In the genomic region with DNA sequence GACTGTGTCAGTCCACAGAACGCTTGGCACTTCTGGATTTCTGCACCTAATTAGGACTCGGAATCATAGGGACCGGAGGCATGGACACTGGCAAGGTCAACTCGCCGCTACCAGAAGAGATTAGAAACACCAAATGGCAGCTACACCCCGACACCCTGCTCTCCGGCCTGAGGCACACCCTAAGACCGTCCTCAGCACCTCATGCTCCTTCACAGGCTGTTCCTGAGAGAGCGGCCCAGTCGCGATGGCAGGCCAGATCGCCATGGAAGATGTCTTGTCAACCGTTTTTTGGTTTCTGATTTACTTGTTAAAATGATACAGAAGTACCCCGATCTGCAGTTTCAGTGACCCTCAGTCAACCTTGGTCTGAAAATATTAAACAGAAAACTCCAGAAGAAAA, we compare ENCODE assay signal across 17 cellular contexts. TPM values are rescaled to one million over a fixed set of nuclear protein-coding genes. Genes with fewer than 3 reads are reported as not detected.
DNase-seq lines count a peak whose midpoint lies in the region; ATAC-seq, FAIRE-seq and TF ChIP-seq lines count a peak whose summit lies in the region.
"Had no signal": no experiment of that assay in that cellular context is flagged by ENCODE, and none has a peak within 500 bp of the region (broad histone marks: within the 10 kb centered on the region; RNA-seq: fewer than 3 reads in every experiment).

No MANE protein-coding gene starts in this region.

- H3K27ac ChIP-seq in testis = no peak overlapping the region
- no peak overlapping the region for H3K27ac ChIP-seq in spleen
- H3K27ac ChIP-seq: 22Rv1, BLaER1 had no signal

- TF ChIP-seq CTCF in bronchial epithelial cell (IDR thresholded peaks at IDR 0.05; ENCODE audit: insufficient read depth, low read length, severe bottlenecking) = no peak
- TF ChIP-seq CTCF in testis (IDR thresholded peaks at IDR 0.05) = no peak
- TF ChIP-seq CTCF in spleen (IDR thresholded peaks at IDR 0.05 in 8 of 11, conservative IDR thresholded peaks at IDR 0.05 in 3 of 11) = no peak

- no peak for ATAC-seq in esophagus mucosa

- no peaks in the 10 kb centered on the region for H3K4me1 Mint-ChIP-seq in T-helper 1 cell treated with Interleukin-12 subunit alpha and Interleukin-12 subunit beta and Interleukin-4 antibody, amounts not matched to agents 30 μg/mL and 1 μg/mL, for 36 hours (ENCODE audit: low read depth)
- H3K4me1 Mint-ChIP-seq: CD4-positive, CD25-positive, alpha-beta regulatory T cell had no signal

- H3K9me3 ChIP-seq in testis (no peaks in the 10 kb centered on the region), spleen (no peaks in the 10 kb centered on the region)
- H3K9me3 ChIP-seq: BLaER1, HAP-1 had no signal

- FAIRE-seq in bronchial epithelial cell (lab: Jason Lieb, UNC) = peak; percentile 92
- FAIRE-seq: GM19239 had no signal

- H3K9me3 Mint-ChIP-seq in T-helper 1 cell treated with Interleukin-12 subunit alpha and Interleukin-12 subunit beta and Interleukin-4 antibody, amounts not matched to agents 30 μg/mL and 1 μg/mL, for 36 hours = no peaks in the 10 kb centered on the region
- H3K9me3 Mint-ChIP-seq: CD4-positive, CD25-positive, alpha-beta regulatory T cell had no signal

- intact Hi-C loops in testis (cut with DNase I; ENCODE audit: low total_unique reads) = no loop called here
- intact Hi-C loops in spleen (cut with DNase I; ENCODE audit: low total_unique reads) = no loop called here

- WGBS in testis, 2 donors = 94 to 95% methylated on average over 14 of the region's 14 CpGs
- WGBS in spleen, 5 donors = 92 to 98% (median 96%) methylated on average over 14 of the region's 14 CpGs

- H3K36me3 Mint-ChIP-seq in T-helper 1 cell treated with Interleukin-12 subunit alpha and Interleukin-12 subunit beta and Interleukin-4 antibody, amounts not matched to agents 30 μg/mL and 1 μg/mL, for 36 hours (ENCODE audit: low read depth) = peaks cover 3% of the 10 kb centered on the region

- peak overlapping the region; percentile 15 for H3K27ac Mint-ChIP-seq in T-helper 1 cell treated with Interleukin-12 subunit alpha and Interleukin-12 subunit beta and Interleukin-4 antibody, amounts not matched to agents 30 μg/mL and 1 μg/mL, for 36 hours

- H3K27me3 Mint-ChIP-seq in T-helper 1 cell treated with Interleukin-12 subunit alpha and Interleukin-12 subunit beta and Interleukin-4 antibody, amounts not matched to agents 30 μg/mL and 1 μg/mL, for 36 hours (ENCODE audit: low read depth) = no peaks in the 10 kb centered on the region
- H3K27me3 Mint-ChIP-seq: CD4-positive, CD25-positive, alpha-beta regulatory T cell had no signal

- H3K4me3 ChIP-seq in bronchial epithelial cell (ENCODE audit: low read depth, low read length) (no peak overlapping the region), testis (no peak overlapping the region), spleen (no peak overlapping the region)
- H3K4me3 ChIP-seq: BLaER1, HAP-1 had no signal

- H3K4me3 Mint-ChIP-seq in T-helper 1 cell treated with Interleukin-12 subunit alpha and Interleukin-12 subunit beta and Interleukin-4 antibody, amounts not matched to agents 30 μg/mL and 1 μg/mL, for 36 hours = no peak overlapping the region
- H3K4me3 Mint-ChIP-seq: CD4-positive, CD25-positive, alpha-beta regulatory T cell had no signal

- DNase-seq in T-helper 1 cell (no peak), AG20443 (ENCODE audit: low spot score) (peak; percentile 4), bronchial epithelial cell (ENCODE audit: low read depth) (no peak), testis (peak; percentile 8), NCI-H2107 treated with DMSO at 0.1 percent for 48 hours (lab: John Stamatoyannopoulos, UW; ENCODE audit: unreplicated experiment) (no peak), spleen (no peak)
- DNase-seq: AML-193; CD4-positive, CD25-positive, alpha-beta regulatory T cell; DMS53; GF-D8; GOT3 had no signal

- H3K4me1 ChIP-seq in testis = no peaks in the 10 kb centered on the region
- H3K4me1 ChIP-seq in spleen = no peaks in the 10 kb centered on the region
- H3K4me1 ChIP-seq: HAP-1 had no signal

- no peaks in the 10 kb centered on the region for H3K27me3 ChIP-seq in bronchial epithelial cell (ENCODE audit: control insufficient read depth, insufficient read depth, low read length)
- H3K27me3 ChIP-seq in testis = no peaks in the 10 kb centered on the region
- no peaks in the 10 kb centered on the region for H3K27me3 ChIP-seq in spleen (replicated peaks in 1 of 7)
- H3K27me3 ChIP-seq: BLaER1 had no signal

- TF ChIP-seq POLR2A in testis (IDR thresholded peaks at IDR 0.05) (no peak), spleen (IDR thresholded peaks at IDR 0.05) (no peak)

- H3K36me3 ChIP-seq in bronchial epithelial cell (ENCODE audit: control insufficient read depth, insufficient read depth, low read length) = no peaks in the 10 kb centered on the region
- H3K36me3 ChIP-seq in testis (ENCODE audit: low read depth, missing control alignments) = no peaks in the 10 kb centered on the region
- H3K36me3 ChIP-seq in spleen = peaks cover 0 to 71% (median 16%) of the 10 kb centered on the region in 6 donors
- H3K36me3 ChIP-seq: HAP-1 had no signal

RNA-seq across cellular contexts. Expression of a gene that starts 46.8 kb away (rescaled TPM):
- total RNA-seq in bronchial epithelial cell (3.2 and 6.8 TPM in 2 replicates), testis (10 to 100 TPM; 49.4 to 65.9 TPM), esophagus mucosa (4.7 TPM), spleen (10 to 100 TPM in 5 of 7 donors, 1 to 10 TPM in 2; 8.4 to 17.5 (median 10.9) TPM)
- polyA plus RNA-seq in testis (ENCODE audit: insufficient read depth, low read depth, low replicate concordance) (26.3 TPM), spleen (1 to 10 TPM; 1.2 to 3.4 (median 2.6) TPM)

Comparison
In these comparisons a context has a peak if more than half of its experiments do, and no peak if none do; other contexts are left out.
1. DNase-seq: peak in AG20443 (single experiment) and testis (single experiment); none in T-helper 1 cell (0 of 5), bronchial epithelial cell (single experiment), NCI-H2107 treated with DMSO at 0.1 percent for 48 hours (single experiment) and spleen (single experiment).